In genomic region chr1:112694363-112694929, GRCh38 we compare ENCODE assay signal across 22 cellular contexts. TPM values are rescaled to one million over a fixed set of nuclear protein-coding genes. Genes with fewer than 3 reads are reported as not detected.
"Had no signal": no experiment of that assay in that cellular context is flagged by ENCODE, and none has a peak within 500 bp of the region (broad histone marks: within the 10 kb centered on the region; RNA-seq: fewer than 3 reads in every experiment).

No MANE protein-coding gene starts in this region.

- H3K4me3 ChIP-seq: coronary artery, gastrocnemius medialis, left ventricle myocardium inferior, lung, right atrium auricular region, sigmoid colon, suprapubic skin, thyroid gland, upper lobe of left lung, vagina had no signal

- H3K36me3 ChIP-seq: neutrophil had no signal

- H3K27me3 Mint-ChIP-seq: naive thymus-derived CD8-positive, alpha-beta T cell had no signal

- H3K27me3 ChIP-seq: gastrocnemius medialis, neutrophil, right atrium auricular region, sigmoid colon, suprapubic skin, thyroid gland, upper lobe of left lung, vagina had no signal

- H3K27ac ChIP-seq: coronary artery, gastrocnemius medialis, left ventricle myocardium inferior, neutrophil, right atrium auricular region, sigmoid colon, suprapubic skin, thyroid gland, upper lobe of left lung, vagina had no signal

- H3K9me3 Mint-ChIP-seq: endodermal cell; naive thymus-derived CD8-positive, alpha-beta T cell had no signal

- H3K4me3 Mint-ChIP-seq: endodermal cell; naive thymus-derived CD8-positive, alpha-beta T cell had no signal

- FAIRE-seq: endothelial cell of umbilical vein, keratinocyte, small intestine had no signal

- H3K9me3 ChIP-seq: gastrocnemius medialis, left ventricle myocardium inferior, neutrophil, right atrium auricular region, sigmoid colon, suprapubic skin, thyroid gland, upper lobe of left lung, vagina had no signal

- H3K27ac Mint-ChIP-seq: endodermal cell had no signal

- DNase-seq: effector CD4-positive, alpha-beta T cell; endodermal cell; erythroblast; gastrocnemius medialis; left cardiac atrium; left ventricle myocardium inferior; mesenchymal stem cell; naive thymus-derived CD8-positive, alpha-beta T cell; sigmoid colon; small intestine; stimulated activated CD4-positive, alpha-beta T cell treated with anti-CD3 and anti-CD28 coated beads, Interleukin-2, amount 100 ng/mL, for 48 hours; stimulated activated naive CD4-positive, alpha-beta T cell treated with Interleukin-2 at 50 U/mL for 16 hours; thyroid gland had no signal

- ATAC-seq: gastrocnemius medialis; left cardiac atrium; naive thymus-derived CD8-positive, alpha-beta T cell had no signal

RNA-seq across cellular contexts. Expression of gene PPM1J, which starts 20.7 kb away (rescaled TPM):
- polyA plus RNA-seq: naive thymus-derived CD8-positive, alpha-beta T cell had no signal
